ENCODE assay signal across 1 cellular context in genomic region chr6:2890981-2891767, GRCh38.
TF ChIP-seq lines count a peak whose summit lies in the region.

No MANE protein-coding gene starts in this region.

TF ChIP-seq in GM12878, 131 proteins besides CTCF, POLR2A, EP300 and RAD21 (continued from another document):
- peak; percentile 63; the same call in 1 of the 2 replicates for TF ChIP-seq SPI1 (IDR thresholded peaks at IDR 0.05; ENCODE audit: borderline replicate concordance, insufficient read depth, low read depth, low read length)
- TF ChIP-seq ZNF24 (IDR thresholded peaks at IDR 0.05), result no peak
- TF ChIP-seq MEF2B (IDR thresholded peaks at IDR 0.05; ENCODE audit: partially characterized antibody, poor library complexity, severe bottlenecking), result peak; percentile 11
- no peak for TF ChIP-seq CBX3 (IDR thresholded peaks at IDR 0.05; ENCODE audit: borderline replicate concordance, low read depth)
- no peak for TF ChIP-seq POU2F2 (IDR thresholded peaks at IDR 0.05; ENCODE audit: borderline replicate concordance, low read depth, low read length)
- no peak for TF ChIP-seq MTA3 (IDR thresholded peaks at IDR 0.05; ENCODE audit: borderline replicate concordance, low read length)
